8 cellular contexts compared by ENCODE assay signal in genomic region chr14:81170104-81170828, GRCh38. TPM values are rescaled to one million over a fixed set of nuclear protein-coding genes. Genes with fewer than 3 reads are reported as not detected.
DNase-seq lines count a peak whose midpoint lies in the region; ATAC-seq and TF ChIP-seq lines count a peak whose summit lies in the region.

No MANE protein-coding gene starts in this region.

- TF ChIP-seq CTCF in GM10248 (IDR thresholded peaks at IDR 0.05; ENCODE audit: control extremely low read depth, extremely low read depth, low read depth, missing control alignments) (peak; percentile 80), HFFc6 (IDR thresholded peaks at IDR 0.05) (peak; percentile 94), osteocyte (IDR thresholded peaks at IDR 0.05) (peak; percentile 84), thyroid gland (IDR thresholded peaks at IDR 0.05) (peak; percentile 84 to 96 (median 90))

- no peaks in the 10 kb centered on the region for H3K9me3 Mint-ChIP-seq in HFFc6
- no peaks in the 10 kb centered on the region for H3K9me3 Mint-ChIP-seq in activated naive CD4-positive, alpha-beta T cell treated with anti-CD3 and anti-CD28 coated beads, Interleukin-2, amount 50 U/mL, for 72 hours
- H3K9me3 Mint-ChIP-seq in osteocyte (ENCODE audit: unreplicated experiment) = no peaks in the 10 kb centered on the region

- H3K27me3 ChIP-seq in thyroid gland = no peaks in the 10 kb centered on the region

- intact Hi-C loops in head of caudate nucleus (cut with DNase I) = loop anchor here (2.0 to 5.0 kb wide), 3 partner anchors 37 to 215 kb away; partner anchors contain the start of gene TSHR
- intact Hi-C loops in thyroid gland (cut with DNase I) = no loop called here

- WGBS in thyroid gland, 2 donors = 0% methylated on average over 24 to 27 of the region's 28 CpGs

- peak; percentile 97 to 99 for ATAC-seq in activated naive CD4-positive, alpha-beta T cell treated with anti-CD3 and anti-CD28 coated beads, Interleukin-2, amount 50 U/mL, for 72 hours

- H3K36me3 Mint-ChIP-seq in HFFc6 (ENCODE audit: low read depth) = peaks cover 5% of the 10 kb centered on the region
- H3K36me3 Mint-ChIP-seq in activated naive CD4-positive, alpha-beta T cell treated with anti-CD3 and anti-CD28 coated beads, Interleukin-2, amount 50 U/mL, for 72 hours = no peaks in the 10 kb centered on the region
- H3K36me3 Mint-ChIP-seq in osteocyte (ENCODE audit: unreplicated experiment) = peaks cover 6% of the 10 kb centered on the region

- H3K4me3 Mint-ChIP-seq in HFFc6 = peak overlapping the region; percentile 94
- H3K4me3 Mint-ChIP-seq in osteocyte (ENCODE audit: unreplicated experiment) = peak overlapping the region; percentile 89

- peak overlapping the region; percentile 92 to 98 (median 96) for H3K27ac ChIP-seq in thyroid gland

- DNase-seq in GM10248 (ENCODE audit: extremely low spot score) (peak; percentile 86), HFFc6 (peak; percentile 84), NAMALWA (ENCODE audit: low spot score) (peak; percentile 84), SK-N-DZ (ENCODE audit: low spot score) (peak; percentile 90), head of caudate nucleus (peak; percentile 92 to 99 (median 97)), osteocyte (ENCODE audit: extremely low spot score, unreplicated experiment) (peak; percentile 94), thyroid gland (peak; percentile 94 to 95)
- peak; percentile 79 to 88 for DNase-seq in activated naive CD4-positive, alpha-beta T cell treated with anti-CD3 and anti-CD28 coated beads, Interleukin-2, amount 50 U/mL, for 72 hours (ENCODE audit: low spot score in 2 of 2)

- no peaks in the 10 kb centered on the region for H3K36me3 ChIP-seq in thyroid gland

- H3K4me1 ChIP-seq in thyroid gland = peaks cover 31 to 44% of the 10 kb centered on the region in 2 donors

- H3K4me1 Mint-ChIP-seq in HFFc6 (ENCODE audit: low read depth) = peaks cover 44% of the 10 kb centered on the region
- peaks cover 19% of the 10 kb centered on the region for H3K4me1 Mint-ChIP-seq in osteocyte (ENCODE audit: unreplicated experiment)

- H3K4me3 ChIP-seq in thyroid gland (replicated peaks in 1 of 3) = peak overlapping the region in 2 of 3 donors; percentile 41 to 46

- CTCF ChIA-PET in GM10248 (lab: Yijun Ruan, JAX) = interaction anchor here (0.6 to 6.1 kb wide), 41 partner anchors 8 to 301 kb away, joined by 3 to 110 read pairs (median 4); partner anchors contain the start of genes CEP128 and GTF2A1

- H3K27ac Mint-ChIP-seq in HFFc6 (peak overlapping the region; percentile 96), osteocyte (ENCODE audit: unreplicated experiment) (peak overlapping the region; percentile 99)
- H3K27ac Mint-ChIP-seq in activated naive CD4-positive, alpha-beta T cell treated with anti-CD3 and anti-CD28 coated beads, Interleukin-2, amount 50 U/mL, for 72 hours = peak overlapping the region; percentile 89 to 92

- peak; percentile 56 to 97 for TF ChIP-seq POLR2A in thyroid gland (IDR thresholded peaks at IDR 0.05)

- POLR2A ChIA-PET in GM10248 (lab: Yijun Ruan, JAX) = interaction anchor here (0.5 to 1.0 kb wide), 2 partner anchors 51 to 300 kb away, joined by 4 read pairs; partner anchors contain the start of gene GTF2A1

- no peaks in the 10 kb centered on the region for H3K27me3 Mint-ChIP-seq in HFFc6 (ENCODE audit: insufficient read depth)
- H3K27me3 Mint-ChIP-seq in osteocyte (ENCODE audit: unreplicated experiment) = no peaks in the 10 kb centered on the region

- H3K9me3 ChIP-seq in thyroid gland = no peaks in the 10 kb centered on the region

RNA-seq across cellular contexts. Expression of gene GTF2A1, which starts 50.5 kb away (rescaled TPM):
- total RNA-seq in HFFc6 (2021; fragmentation: NEBNext Ultra II Directional; extraction: Animal tissue kit (Norgen Biotek cat#: 25700)) = 10 to 100 TPM; 37.6 to 47.6 (median 40.3) TPM
- 15.6 and 15.8 TPM in 2 replicates for polyA plus RNA-seq in SK-N-DZ (2014; cell fraction: cytosol; rRNA removed)
- 7.7 and 9.9 TPM in 2 replicates for polyA plus RNA-seq in SK-N-DZ (2014; cell fraction: nucleus; rRNA removed)
- 10 to 100 TPM; 38.7 to 57.9 TPM for total RNA-seq in activated naive CD4-positive, alpha-beta T cell treated with anti-CD3 and anti-CD28 coated beads, Interleukin-2, amount 50 U/mL, for 72 hours
- total RNA-seq in osteocyte (40.8 and 43.4 TPM in 2 replicates), thyroid gland (10 to 100 TPM; 31.4 to 51.7 (median 39.7) TPM)

Comparison
In these comparisons a context has a peak if more than half of its experiments do, and no peak if none do; other contexts are left out.
1. Peak in every context shown above with its lines: DNase-seq, ATAC-seq, H3K4me3 ChIP-seq and H3K27ac ChIP-seq.